1 cellular context compared by ENCODE assay signal in genomic region chr3:133038089-133038730, GRCh38.
TF ChIP-seq lines count a peak whose summit lies in the region.

TSS of gene TMEM108 (plus strand) at chr3:133038391.

TF ChIP-seq in liver, 16 proteins besides CTCF, POLR2A, EP300 and RAD21 (continued from another document):
- TF ChIP-seq, protein P1, sequence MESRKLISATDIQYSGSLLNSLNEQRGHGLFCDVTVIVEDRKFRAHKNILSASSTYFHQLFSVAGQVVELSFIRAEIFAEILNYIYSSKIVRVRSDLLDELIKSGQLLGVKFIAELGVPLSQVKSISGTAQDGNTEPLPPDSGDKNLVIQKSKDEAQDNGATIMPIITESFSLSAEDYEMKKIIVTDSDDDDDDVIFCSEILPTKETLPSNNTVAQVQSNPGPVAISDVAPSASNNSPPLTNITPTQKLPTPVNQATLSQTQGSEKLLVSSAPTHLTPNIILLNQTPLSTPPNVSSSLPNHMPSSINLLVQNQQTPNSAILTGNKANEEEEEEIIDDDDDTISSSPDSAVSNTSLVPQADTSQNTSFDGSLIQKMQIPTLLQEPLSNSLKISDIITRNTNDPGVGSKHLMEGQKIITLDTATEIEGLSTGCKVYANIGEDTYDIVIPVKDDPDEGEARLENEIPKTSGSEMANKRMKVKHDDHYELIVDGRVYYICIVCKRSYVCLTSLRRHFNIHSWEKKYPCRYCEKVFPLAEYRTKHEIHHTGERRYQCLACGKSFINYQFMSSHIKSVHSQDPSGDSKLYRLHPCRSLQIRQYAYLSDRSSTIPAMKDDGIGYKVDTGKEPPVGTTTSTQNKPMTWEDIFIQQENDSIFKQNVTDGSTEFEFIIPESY (IDR thresholded peaks at IDR 0.05) = no peak
- TF ChIP-seq REST (IDR thresholded peaks at IDR 0.05) (no peak), RXRA (IDR thresholded peaks at IDR 0.05) (no peak), TAF1 (conservative IDR thresholded peaks at IDR 0.05) (no peak), JUND (IDR thresholded peaks at IDR 0.05) (no peak), NR2F2 (IDR thresholded peaks at IDR 0.05) (no peak), GABPA (IDR thresholded peaks at IDR 0.05 in 1 of 2, conservative IDR thresholded peaks at IDR 0.05 in 1 of 2) (no peak), YY1 (IDR thresholded peaks at IDR 0.05) (no peak), HNF4A (conservative IDR thresholded peaks at IDR 0.05) (no peak)
